8 cellular contexts compared by ENCODE assay signal in the genomic region with DNA sequence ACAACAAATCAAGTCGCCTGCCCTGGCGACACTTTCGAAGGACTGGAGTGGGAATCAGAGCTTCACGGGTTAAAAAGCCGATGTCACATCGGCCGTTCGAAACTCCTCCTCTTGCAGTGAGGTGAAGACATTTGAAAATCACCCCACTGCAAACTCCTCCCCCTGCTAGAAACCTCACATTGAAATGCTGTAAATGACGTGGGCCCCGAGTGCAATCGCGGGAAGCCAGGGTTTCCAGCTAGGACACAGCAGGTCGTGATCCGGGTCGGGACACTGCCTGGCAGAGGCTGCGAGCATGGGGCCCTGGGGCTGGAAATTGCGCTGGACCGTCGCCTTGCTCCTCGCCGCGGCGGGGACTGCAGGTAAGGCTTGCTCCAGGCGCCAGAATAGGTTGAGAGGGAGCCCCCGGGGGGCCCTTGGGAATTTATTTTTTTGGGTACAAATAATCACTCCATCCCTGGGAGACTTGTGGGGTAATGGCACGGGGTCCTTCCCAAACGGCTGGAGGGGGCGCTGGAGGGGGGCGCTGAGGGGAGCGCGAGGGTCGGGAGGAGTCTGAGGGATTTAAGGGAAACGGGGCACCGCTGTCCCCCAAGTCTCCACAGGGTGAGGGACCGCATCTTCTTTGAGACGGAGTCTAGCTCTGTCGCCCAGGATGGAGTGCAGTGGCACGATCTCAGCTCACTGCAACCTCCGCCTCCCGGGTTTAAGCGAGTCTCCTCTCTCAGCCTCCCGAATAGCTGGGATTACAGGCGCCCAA. TPM values are rescaled to one million over a fixed set of nuclear protein-coding genes. Genes with fewer than 3 reads are reported as not detected.
DNase-seq lines count a peak whose midpoint lies in the region; ATAC-seq lines count a peak whose summit lies in the region.

A gene (plus strand): TSS at position 210 of the 760 bp plus-strand sequence. CDS start 86 bp downstream, at position 296.

- peak; percentile 66 for ATAC-seq in esophagus mucosa
- ATAC-seq in HG02678 (IDR thresholded peaks at IDR 0.05; ENCODE audit: unreplicated experiment) = no peak

- H3K4me1 ChIP-seq in mucosa of rectum (ENCODE audit: control insufficient read depth in 2 of 2, insufficient read depth in 2 of 2, low read length in 2 of 2) = peaks cover 32% of the 10 kb centered on the region in 2 donors

- H3K4me3 ChIP-seq in mucosa of rectum (ENCODE audit: low read length in 2 of 2) = peak within 1 kb of the TSS; percentile 78 to 88

- H3K36me3 ChIP-seq in KOPT-K1 (ENCODE audit: insufficient read depth, low read length) = peaks cover 39% of the 10 kb centered on the region
- H3K36me3 ChIP-seq in mucosa of rectum (ENCODE audit: control insufficient read depth in 2 of 2, insufficient read depth in 2 of 2, low read length in 2 of 2) = no peaks in the 10 kb centered on the region

- H3K9ac ChIP-seq in mucosa of rectum (ENCODE audit: low read depth in 1 of 2, low read length in 2 of 2) = peak within 1 kb of the TSS; percentile 85 to 94

- H3K9me3 ChIP-seq in KOPT-K1 (ENCODE audit: insufficient read depth, low read length, poor library complexity, severe bottlenecking) = no peaks in the 10 kb centered on the region
- H3K9me3 ChIP-seq in mucosa of rectum (ENCODE audit: control insufficient read depth in 2 of 2, low read length in 2 of 2) = no peaks in the 10 kb centered on the region

- no peaks in the 10 kb centered on the region for H3K27me3 ChIP-seq in mucosa of rectum (ENCODE audit: control insufficient read depth in 2 of 2, insufficient read depth in 2 of 2, low read length in 2 of 2)

- DNase-seq in G401 (ENCODE audit: low spot score) (peak; percentile 90), RPMI7951 (ENCODE audit: low read depth) (peak; percentile 95)
- peak; percentile 86 to 87 for DNase-seq in activated T-cell treated with anti-CD3 and anti-CD28 coated beads, Interleukin-2, amount 50 U/mL, for 48 hours
- peak; percentile 84 for DNase-seq in stimulated activated CD8-positive, alpha-beta memory T cell treated with anti-CD3 and anti-CD28 coated beads, Interleukin-4, amount 100 ng/mL, for 48 hours

- H3K27ac ChIP-seq in KOPT-K1 (ENCODE audit: low read depth, low read length, poor library complexity, severe bottlenecking) (peak within 1 kb of the TSS; percentile 95), mucosa of rectum (ENCODE audit: low read depth in 2 of 2, low read length in 2 of 2) (peak within 1 kb of the TSS; percentile 90 to 99)

- in situ Hi-C loops in G401 (cut with HindIII; ENCODE audit: low sequenced_read_pairs) = no loop called here

RNA-seq across cellular contexts. Expression of the gene that starts here (rescaled TPM):
- total RNA-seq in G401 (2014; rRNA removed; shearing (Covaris generic)) = 38.2 and 47.4 TPM in 2 replicates
- total RNA-seq in RPMI7951 (2014; rRNA removed; shearing (Covaris generic)) = 44.0 and 46.7 TPM in 2 replicates
- 117 TPM for total RNA-seq in esophagus mucosa
